In the genomic region with DNA sequence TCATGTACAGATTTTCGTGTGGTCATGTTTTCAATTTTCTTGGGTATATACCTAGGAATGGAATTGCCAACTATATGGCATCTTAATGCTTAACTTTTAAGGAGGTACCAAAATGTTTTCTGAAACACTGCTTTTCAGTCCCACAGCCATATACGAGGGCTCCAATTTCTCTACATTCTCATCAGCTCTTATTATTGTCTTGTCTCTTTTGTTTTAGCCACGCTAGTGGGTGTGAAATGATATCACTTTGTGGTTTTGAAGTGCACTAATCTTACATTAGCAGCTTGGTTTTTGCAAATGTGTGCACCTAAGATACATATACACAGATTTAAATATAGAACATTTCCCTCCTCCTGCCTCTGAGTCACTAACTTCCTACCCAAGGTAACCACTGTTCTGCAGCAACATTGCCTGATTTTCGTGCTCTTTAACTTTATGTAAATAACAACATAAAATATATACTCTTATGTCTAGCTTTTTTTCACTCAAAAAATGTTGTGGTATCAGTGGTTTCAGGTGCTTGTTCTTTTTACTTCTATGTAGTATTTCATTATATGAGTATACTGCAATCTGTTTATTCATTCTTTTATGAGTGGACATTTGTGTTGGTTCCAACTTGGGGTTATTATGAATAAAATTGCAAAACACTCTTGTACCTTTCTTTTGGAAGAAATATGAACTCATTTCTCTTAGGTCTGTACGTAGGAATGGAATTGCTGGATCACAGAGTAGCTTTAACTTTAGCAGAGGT, we compare ENCODE assay signal across 2 cellular contexts.
TF ChIP-seq lines count a peak whose summit lies in the region.

No MANE protein-coding gene starts in this region.

TF ChIP-seq in HepG2, 621 proteins besides CTCF, POLR2A, EP300 and RAD21 (continued from another document):
- TF ChIP-seq, protein P1, sequence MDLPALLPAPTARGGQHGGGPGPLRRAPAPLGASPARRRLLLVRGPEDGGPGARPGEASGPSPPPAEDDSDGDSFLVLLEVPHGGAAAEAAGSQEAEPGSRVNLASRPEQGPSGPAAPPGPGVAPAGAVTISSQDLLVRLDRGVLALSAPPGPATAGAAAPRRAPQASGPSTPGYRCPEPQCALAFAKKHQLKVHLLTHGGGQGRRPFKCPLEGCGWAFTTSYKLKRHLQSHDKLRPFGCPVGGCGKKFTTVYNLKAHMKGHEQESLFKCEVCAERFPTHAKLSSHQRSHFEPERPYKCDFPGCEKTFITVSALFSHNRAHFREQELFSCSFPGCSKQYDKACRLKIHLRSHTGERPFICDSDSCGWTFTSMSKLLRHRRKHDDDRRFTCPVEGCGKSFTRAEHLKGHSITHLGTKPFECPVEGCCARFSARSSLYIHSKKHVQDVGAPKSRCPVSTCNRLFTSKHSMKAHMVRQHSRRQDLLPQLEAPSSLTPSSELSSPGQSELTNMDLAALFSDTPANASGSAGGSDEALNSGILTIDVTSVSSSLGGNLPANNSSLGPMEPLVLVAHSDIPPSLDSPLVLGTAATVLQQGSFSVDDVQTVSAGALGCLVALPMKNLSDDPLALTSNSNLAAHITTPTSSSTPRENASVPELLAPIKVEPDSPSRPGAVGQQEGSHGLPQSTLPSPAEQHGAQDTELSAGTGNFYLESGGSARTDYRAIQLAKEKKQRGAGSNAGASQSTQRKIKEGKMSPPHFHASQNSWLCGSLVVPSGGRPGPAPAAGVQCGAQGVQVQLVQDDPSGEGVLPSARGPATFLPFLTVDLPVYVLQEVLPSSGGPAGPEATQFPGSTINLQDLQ (CRISPR knock-in tag; IDR thresholded peaks at IDR 0.05): no peak
- TF ChIP-seq MEF2D (CRISPR knock-in tag; IDR thresholded peaks at IDR 0.05) (no peak), ZNF383 (CRISPR knock-in tag; IDR thresholded peaks at IDR 0.05; ENCODE audit: borderline replicate concordance) (no peak), HOXA5 (CRISPR knock-in tag; IDR thresholded peaks at IDR 0.05) (no peak)
- TF ChIP-seq, protein P2, sequence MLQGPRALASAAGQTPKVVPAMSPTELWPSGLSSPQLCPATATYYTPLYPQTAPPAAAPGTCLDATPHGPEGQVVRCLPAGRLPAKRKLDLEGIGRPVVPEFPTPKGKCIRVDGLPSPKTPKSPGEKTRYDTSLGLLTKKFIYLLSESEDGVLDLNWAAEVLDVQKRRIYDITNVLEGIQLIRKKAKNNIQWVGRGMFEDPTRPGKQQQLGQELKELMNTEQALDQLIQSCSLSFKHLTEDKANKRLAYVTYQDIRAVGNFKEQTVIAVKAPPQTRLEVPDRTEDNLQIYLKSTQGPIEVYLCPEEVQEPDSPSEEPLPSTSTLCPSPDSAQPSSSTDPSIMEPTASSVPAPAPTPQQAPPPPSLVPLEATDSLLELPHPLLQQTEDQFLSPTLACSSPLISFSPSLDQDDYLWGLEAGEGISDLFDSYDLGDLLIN (CRISPR knock-in tag; IDR thresholded peaks at IDR 0.05; ENCODE audit: borderline replicate concordance): no peak
- TF ChIP-seq, protein P3, sequence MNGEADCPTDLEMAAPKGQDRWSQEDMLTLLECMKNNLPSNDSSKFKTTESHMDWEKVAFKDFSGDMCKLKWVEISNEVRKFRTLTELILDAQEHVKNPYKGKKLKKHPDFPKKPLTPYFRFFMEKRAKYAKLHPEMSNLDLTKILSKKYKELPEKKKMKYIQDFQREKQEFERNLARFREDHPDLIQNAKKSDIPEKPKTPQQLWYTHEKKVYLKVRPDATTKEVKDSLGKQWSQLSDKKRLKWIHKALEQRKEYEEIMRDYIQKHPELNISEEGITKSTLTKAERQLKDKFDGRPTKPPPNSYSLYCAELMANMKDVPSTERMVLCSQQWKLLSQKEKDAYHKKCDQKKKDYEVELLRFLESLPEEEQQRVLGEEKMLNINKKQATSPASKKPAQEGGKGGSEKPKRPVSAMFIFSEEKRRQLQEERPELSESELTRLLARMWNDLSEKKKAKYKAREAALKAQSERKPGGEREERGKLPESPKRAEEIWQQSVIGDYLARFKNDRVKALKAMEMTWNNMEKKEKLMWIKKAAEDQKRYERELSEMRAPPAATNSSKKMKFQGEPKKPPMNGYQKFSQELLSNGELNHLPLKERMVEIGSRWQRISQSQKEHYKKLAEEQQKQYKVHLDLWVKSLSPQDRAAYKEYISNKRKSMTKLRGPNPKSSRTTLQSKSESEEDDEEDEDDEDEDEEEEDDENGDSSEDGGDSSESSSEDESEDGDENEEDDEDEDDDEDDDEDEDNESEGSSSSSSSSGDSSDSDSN (CRISPR knock-in tag; IDR thresholded peaks at IDR 0.05): no peak
- TF ChIP-seq, protein P4, sequence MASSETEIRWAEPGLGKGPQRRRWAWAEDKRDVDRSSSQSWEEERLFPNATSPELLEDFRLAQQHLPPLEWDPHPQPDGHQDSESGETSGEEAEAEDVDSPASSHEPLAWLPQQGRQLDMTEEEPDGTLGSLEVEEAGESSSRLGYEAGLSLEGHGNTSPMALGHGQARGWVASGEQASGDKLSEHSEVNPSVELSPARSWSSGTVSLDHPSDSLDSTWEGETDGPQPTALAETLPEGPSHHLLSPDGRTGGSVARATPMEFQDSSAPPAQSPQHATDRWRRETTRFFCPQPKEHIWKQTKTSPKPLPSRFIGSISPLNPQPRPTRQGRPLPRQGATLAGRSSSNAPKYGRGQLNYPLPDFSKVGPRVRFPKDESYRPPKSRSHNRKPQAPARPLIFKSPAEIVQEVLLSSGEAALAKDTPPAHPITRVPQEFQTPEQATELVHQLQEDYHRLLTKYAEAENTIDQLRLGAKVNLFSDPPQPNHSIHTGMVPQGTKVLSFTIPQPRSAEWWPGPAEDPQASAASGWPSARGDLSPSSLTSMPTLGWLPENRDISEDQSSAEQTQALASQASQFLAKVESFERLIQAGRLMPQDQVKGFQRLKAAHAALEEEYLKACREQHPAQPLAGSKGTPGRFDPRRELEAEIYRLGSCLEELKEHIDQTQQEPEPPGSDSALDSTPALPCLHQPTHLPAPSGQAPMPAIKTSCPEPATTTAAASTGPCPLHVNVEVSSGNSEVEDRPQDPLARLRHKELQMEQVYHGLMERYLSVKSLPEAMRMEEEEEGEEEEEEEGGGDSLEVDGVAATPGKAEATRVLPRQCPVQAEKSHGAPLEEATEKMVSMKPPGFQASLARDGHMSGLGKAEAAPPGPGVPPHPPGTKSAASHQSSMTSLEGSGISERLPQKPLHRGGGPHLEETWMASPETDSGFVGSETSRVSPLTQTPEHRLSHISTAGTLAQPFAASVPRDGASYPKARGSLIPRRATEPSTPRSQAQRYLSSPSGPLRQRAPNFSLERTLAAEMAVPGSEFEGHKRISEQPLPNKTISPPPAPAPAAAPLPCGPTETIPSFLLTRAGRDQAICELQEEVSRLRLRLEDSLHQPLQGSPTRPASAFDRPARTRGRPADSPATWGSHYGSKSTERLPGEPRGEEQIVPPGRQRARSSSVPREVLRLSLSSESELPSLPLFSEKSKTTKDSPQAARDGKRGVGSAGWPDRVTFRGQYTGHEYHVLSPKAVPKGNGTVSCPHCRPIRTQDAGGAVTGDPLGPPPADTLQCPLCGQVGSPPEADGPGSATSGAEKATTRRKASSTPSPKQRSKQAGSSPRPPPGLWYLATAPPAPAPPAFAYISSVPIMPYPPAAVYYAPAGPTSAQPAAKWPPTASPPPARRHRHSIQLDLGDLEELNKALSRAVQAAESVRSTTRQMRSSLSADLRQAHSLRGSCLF (CRISPR knock-in tag; IDR thresholded peaks at IDR 0.05; ENCODE audit: borderline replicate concordance): no peak

TF ChIP-seq in HEK293T, 16 proteins besides CTCF, POLR2A, EP300 and RAD21 (continued from another document):
- no peak for TF ChIP-seq CTBP1 (IDR thresholded peaks at IDR 0.05; ENCODE audit: borderline replicate concordance)
- TF ChIP-seq NFRKB (IDR thresholded peaks at IDR 0.05): no peak
- TF ChIP-seq HDGF (IDR thresholded peaks at IDR 0.05; ENCODE audit: borderline replicate concordance): no peak
- no peak for TF ChIP-seq SUZ12 (IDR thresholded peaks at IDR 0.05)
- no peak for TF ChIP-seq LEF1 (IDR thresholded peaks at IDR 0.05; ENCODE audit: borderline replicate concordance)
